7 cellular contexts compared by ENCODE assay signal in the genomic region with DNA sequence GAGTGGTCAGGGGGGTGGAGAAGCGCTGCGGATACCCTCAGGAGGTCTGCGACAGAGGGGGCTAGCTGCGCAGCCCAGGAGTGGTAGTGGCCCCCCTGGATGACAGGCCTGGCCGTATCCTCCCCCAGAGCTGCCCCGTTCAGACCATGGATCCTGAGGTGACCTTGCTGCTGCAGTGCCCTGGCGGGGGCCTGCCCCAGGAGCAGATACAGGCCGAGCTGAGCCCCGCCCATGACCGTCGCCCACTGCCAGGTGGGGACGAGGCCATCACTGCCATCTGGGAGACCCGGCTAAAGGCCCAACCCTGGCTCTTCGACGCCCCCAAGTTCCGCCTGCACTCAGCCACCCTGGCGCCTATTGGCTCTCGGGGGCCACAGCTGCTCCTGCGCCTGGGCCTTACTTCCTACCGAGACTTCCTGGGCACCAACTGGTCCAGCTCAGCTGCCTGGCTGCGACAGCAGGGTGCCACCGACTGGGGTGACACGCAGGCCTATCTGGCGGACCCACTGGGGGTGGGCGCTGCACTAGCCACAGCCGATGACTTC. TPM values are rescaled to one million over a fixed set of nuclear protein-coding genes. Genes with fewer than 3 reads are reported as not detected.
DNase-seq lines count a peak whose midpoint lies in the region; ATAC-seq and TF ChIP-seq lines count a peak whose summit lies in the region.

No MANE protein-coding gene starts in this region.

- TF ChIP-seq CTCF in IMR-90 (conservative IDR thresholded peaks at IDR 0.05; ENCODE audit: low read depth, low read length) (no peak), astrocyte of the cerebellum (IDR thresholded peaks at IDR 0.05; ENCODE audit: low read depth, low read length, missing control alignments) (no peak)

- in situ Hi-C loops in IMR-90 (cut with MboI; ENCODE audit: low sequenced_read_pairs): no loop called here
- in situ Hi-C loops in astrocyte of the cerebellum (cut with HindIII; ENCODE audit: low sequenced_read_pairs): no loop called here

- H3K18ac ChIP-seq in IMR-90 (ENCODE audit: low read depth, low read length): no peak overlapping the region; the same call in 1 of the 2 replicates

- H3K79me1 ChIP-seq in IMR-90 (ENCODE audit: low read depth in 1 of 2, low read length in 2 of 2): peaks cover 26 to 67% of the 10 kb centered on the region in 2 experiments

- peak overlapping the region; percentile 90 for H3K14ac ChIP-seq in IMR-90 (replicated peaks; ENCODE audit: low read depth, low read length)

- H3K9me1 ChIP-seq in IMR-90 (ENCODE audit: insufficient read depth, low read length): peaks cover 19% of the 10 kb centered on the region

- TF ChIP-seq POLR2A in IMR-90 (IDR thresholded peaks at IDR 0.05; ENCODE audit: low read depth, low read length): no peak

- H2BK15ac ChIP-seq in IMR-90 (ENCODE audit: low read depth, low read length): no peak overlapping the region

- H3K4me2 ChIP-seq in IMR-90 (ENCODE audit: low read depth, low read length): peak overlapping the region; percentile 94

- peak overlapping the region; percentile 94 for H4K91ac ChIP-seq in IMR-90 (ENCODE audit: insufficient read depth, low read depth, low read length)

- H3K27ac ChIP-seq in IMR-90 (ENCODE audit: insufficient read depth, low read length) (peak overlapping the region; percentile 54), SK-N-MC (no peak overlapping the region)

- H3K9ac ChIP-seq in IMR-90 (ENCODE audit: low read depth, low read length) (peak overlapping the region; percentile 62), SK-N-MC (ENCODE audit: insufficient read length) (peak overlapping the region; percentile 88)

- no peak for TF ChIP-seq RAD21 in IMR-90 (IDR thresholded peaks at IDR 0.05; ENCODE audit: low read length)

- 0% methylated on average over 5 of the region's 26 CpGs; no CpG with 5 or more reads in 1 of the 2 experiments for WGBS in IMR-90 (ENCODE audit: extremely low coverage in 2 of 2, insufficient read length in 1 of 2), 2 experiments

- peak overlapping the region; percentile 19; the same call in 1 of the 2 replicates for H2BK120ac ChIP-seq in IMR-90 (ENCODE audit: low read depth, low read length)

- peak overlapping the region; percentile 99 for H2AK9ac ChIP-seq in IMR-90 (replicated peaks; ENCODE audit: low read depth, low read length, poor library complexity)

- POLR2A ChIA-PET in IMR-90 (lab: Charles Lee; ENCODE audit: unreplicated experiment): interaction anchor here (0.5 kb wide), 1 partner anchor 74 kb away, joined by 3 read pairs; no protein-coding TSS in a partner anchor

- H4K8ac ChIP-seq in IMR-90 (ENCODE audit: low read depth in 2 of 2, low read length in 2 of 2): peak overlapping the region; percentile 86 to 97

- H3K4me1 ChIP-seq in IMR-90 (ENCODE audit: control insufficient read depth, insufficient read depth, low read length): peaks cover 20% of the 10 kb centered on the region

- peak overlapping the region; percentile 58 for H4K5ac ChIP-seq in IMR-90 (ENCODE audit: low read depth, low read length)

- no peak overlapping the region for H2BK20ac ChIP-seq in IMR-90 (ENCODE audit: low read depth, low read length)

- ATAC-seq in GM18498 (IDR thresholded peaks at IDR 0.05; ENCODE audit: unreplicated experiment): peak; percentile 23
- ATAC-seq in IMR-90 (ENCODE audit: low read depth): peak; percentile 19

- CTCF ChIA-PET in IMR-90 (lab: Yijun Ruan, JAX): interaction anchor here (0.6 to 0.9 kb wide), 2 partner anchors 35 to 74 kb away, joined by 3 read pairs; no protein-coding TSS in a partner anchor

- peak overlapping the region; percentile 99 for H2AFZ ChIP-seq in IMR-90 (replicated peaks; ENCODE audit: low read length, poor library complexity)

- H2BK5ac ChIP-seq in IMR-90 (ENCODE audit: low read depth, low read length, poor library complexity, severe bottlenecking): peak overlapping the region; percentile 62

- intact Hi-C loops in IMR-90 (cut with micrococcal nuclease): no loop called here

- peak overlapping the region; percentile 92 for H3K4ac ChIP-seq in IMR-90 (ENCODE audit: low read depth, low read length)

- H3K9me3 ChIP-seq in IMR-90 (ENCODE audit: control insufficient read depth, insufficient read depth, low read length): no peaks in the 10 kb centered on the region
- no peaks in the 10 kb centered on the region for H3K9me3 ChIP-seq in SK-N-MC (ENCODE audit: low read depth, low read length)
- peaks cover 5% of the 10 kb centered on the region for H3K9me3 ChIP-seq in iPS-18c (ENCODE audit: control insufficient read depth, insufficient read depth, low read length)

- H2AK5ac ChIP-seq in IMR-90 (ENCODE audit: low read depth, low read length): peak overlapping the region; percentile 94

- dilution Hi-C loops in IMR-90 (cut with HindIII; ENCODE audit: low sequenced_read_pairs, unreplicated experiment): no loop called here

- no peaks in the 10 kb centered on the region for H3K27me3 ChIP-seq in IMR-90 (ENCODE audit: control insufficient read depth, insufficient read depth, low read length)

- BruUV-seq in IMR-90 (replicated peaks; lab: Mats Ljungman, UMichigan): TSS peak; percentile 56

- peak overlapping the region; percentile 73 for H3K56ac ChIP-seq in IMR-90 (ENCODE audit: extremely low read depth, insufficient read depth, low read length)

- peak overlapping the region; percentile 68 for H3K23ac ChIP-seq in IMR-90 (ENCODE audit: low read depth, low read length)

- peak overlapping the region; percentile 95 for H3K4me3 ChIP-seq in IMR-90 (ENCODE audit: insufficient read depth, low read depth, low read length)
- peak overlapping the region; percentile 99 for H3K4me3 ChIP-seq in SK-N-MC
- peak overlapping the region; percentile 61 for H3K4me3 ChIP-seq in astrocyte of the cerebellum (ENCODE audit: low read depth, low read length)
- peak overlapping the region; percentile 93 for H3K4me3 ChIP-seq in iPS-18c (ENCODE audit: insufficient read depth, low read depth, low read length)

- H3K36me3 ChIP-seq in IMR-90 (ENCODE audit: control insufficient read depth, insufficient read depth, low read length) (peaks cover 5% of the 10 kb centered on the region), SK-N-MC (ENCODE audit: insufficient read depth, low read length) (no peaks in the 10 kb centered on the region)

- no peaks in the 10 kb centered on the region; the same call in 1 of the 2 replicates for H4K20me1 ChIP-seq in IMR-90 (ENCODE audit: insufficient read depth, low read length)

- no peak for DNase-seq in IMR-90
- no peak for DNase-seq in SK-N-MC (ENCODE audit: low read depth, low spot score)
- no peak for DNase-seq in astrocyte of the cerebellum (ENCODE audit: low read depth)
- peak; percentile 51 for DNase-seq in stimulated activated CD4-positive, alpha-beta T cell treated with anti-CD3 and anti-CD28 coated beads, Interleukin-4, amount 100 ng/mL, for 1 hour
- DNase-seq in GM19240 (ENCODE audit: insufficient read length, low spot score): no peak

TF ChIP-seq in IMR-90, 13 proteins besides CTCF, POLR2A, EP300 and RAD21 (continues in another document):
- TF ChIP-seq SMC3 (IDR thresholded peaks at IDR 0.05; ENCODE audit: low read depth, low read length): no peak
- no peak for TF ChIP-seq FOS (IDR thresholded peaks at IDR 0.05; ENCODE audit: low read depth, low read length)
- TF ChIP-seq, protein P1, sequence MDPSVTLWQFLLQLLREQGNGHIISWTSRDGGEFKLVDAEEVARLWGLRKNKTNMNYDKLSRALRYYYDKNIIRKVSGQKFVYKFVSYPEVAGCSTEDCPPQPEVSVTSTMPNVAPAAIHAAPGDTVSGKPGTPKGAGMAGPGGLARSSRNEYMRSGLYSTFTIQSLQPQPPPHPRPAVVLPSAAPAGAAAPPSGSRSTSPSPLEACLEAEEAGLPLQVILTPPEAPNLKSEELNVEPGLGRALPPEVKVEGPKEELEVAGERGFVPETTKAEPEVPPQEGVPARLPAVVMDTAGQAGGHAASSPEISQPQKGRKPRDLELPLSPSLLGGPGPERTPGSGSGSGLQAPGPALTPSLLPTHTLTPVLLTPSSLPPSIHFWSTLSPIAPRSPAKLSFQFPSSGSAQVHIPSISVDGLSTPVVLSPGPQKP (IDR thresholded peaks at IDR 0.05; ENCODE audit: borderline replicate concordance, low read depth, low read length): no peak
- TF ChIP-seq RCOR1 (IDR thresholded peaks at IDR 0.05; ENCODE audit: insufficient replicate concordance, low read length): no peak
- no peak for TF ChIP-seq MAFK (IDR thresholded peaks at IDR 0.05; ENCODE audit: low read depth, low read length)
- no peak for TF ChIP-seq CEBPB (IDR thresholded peaks at IDR 0.05; ENCODE audit: low read depth, low read length)
- TF ChIP-seq MXI1 (IDR thresholded peaks at IDR 0.05; ENCODE audit: borderline replicate concordance, low read depth, low read length): no peak
- TF ChIP-seq CHD1 (IDR thresholded peaks at IDR 0.05; ENCODE audit: low read depth, low read length): no peak
- no peak for TF ChIP-seq MAZ (IDR thresholded peaks at IDR 0.05; ENCODE audit: borderline replicate concordance, low read depth, low read length)
- no peak for TF ChIP-seq NFE2L2 (IDR thresholded peaks at IDR 0.05; ENCODE audit: low read depth, low read length)
- no peak for TF ChIP-seq RFX5 (IDR thresholded peaks at IDR 0.05; ENCODE audit: low read depth, low read length)

RNA-seq across cellular contexts. Expression of a gene that starts 0.5 kb away (rescaled TPM):
- total RNA-seq in IMR-90 (2012; rRNA removed): 21.3 and 24.4 TPM in 2 replicates
- 44.6 and 55.3 TPM in 2 replicates for polyA plus RNA-seq in IMR-90 (2012; rRNA removed)
- 70.5 and 80.0 TPM in 2 replicates for polyA plus RNA-seq in IMR-90 (2012; cell fraction: cytosol; rRNA removed)
- polyA plus RNA-seq in IMR-90 (2012; cell fraction: nucleus; rRNA removed; ENCODE audit: low replicate concordance): 64.5 and 161 TPM in 2 replicates

RNA-seq across cellular contexts. Expression of a gene that starts 0.6 kb away (rescaled TPM):
- total RNA-seq in IMR-90 (2012; rRNA removed): 43.0 and 81.9 TPM in 2 replicates
- polyA plus RNA-seq in IMR-90 (2012; rRNA removed): 63.2 and 64.2 TPM in 2 replicates
- polyA plus RNA-seq in IMR-90 (2012; cell fraction: cytosol; rRNA removed): 47.6 and 95.6 TPM in 2 replicates
- polyA plus RNA-seq in IMR-90 (2012; cell fraction: nucleus; rRNA removed; ENCODE audit: low replicate concordance): 119 and 279 TPM in 2 replicates

RNA-seq across cellular contexts. Expression of a gene that starts 3.8 kb away (rescaled TPM):
- total RNA-seq in IMR-90 (2012; rRNA removed): 2.2 and 3.9 TPM in 2 replicates
- polyA plus RNA-seq in IMR-90 (2012; rRNA removed): 22.8 and 30.3 TPM in 2 replicates
- 10.8 and 31.8 TPM in 2 replicates for polyA plus RNA-seq in IMR-90 (2012; cell fraction: cytosol; rRNA removed)
- 39.6 and 66.8 TPM in 2 replicates for polyA plus RNA-seq in IMR-90 (2012; cell fraction: nucleus; rRNA removed; ENCODE audit: low replicate concordance)

RNA-seq across cellular contexts. Expression of a gene that starts 7.8 kb away (rescaled TPM):
- 3.0 and 3.9 TPM in 2 replicates for total RNA-seq in IMR-90 (2012; rRNA removed)
- 23.9 and 25.1 TPM in 2 replicates for polyA plus RNA-seq in IMR-90 (2012; rRNA removed)
- 29.6 and 45.2 TPM in 2 replicates for polyA plus RNA-seq in IMR-90 (2012; cell fraction: cytosol; rRNA removed)
- 24.3 and 30.6 TPM in 2 replicates for polyA plus RNA-seq in IMR-90 (2012; cell fraction: nucleus; rRNA removed; ENCODE audit: low replicate concordance)

RNA-seq across cellular contexts. Expression of a gene that starts 14.3 kb away (rescaled TPM):
- total RNA-seq in IMR-90 (2012; rRNA removed): 36.2 and 62.5 TPM in 2 replicates
- 68.6 and 76.4 TPM in 2 replicates for polyA plus RNA-seq in IMR-90 (2012; rRNA removed)
- polyA plus RNA-seq in IMR-90 (2012; cell fraction: cytosol; rRNA removed): 114 and 135 TPM in 2 replicates
- 46.8 and 53.6 TPM in 2 replicates for polyA plus RNA-seq in IMR-90 (2012; cell fraction: nucleus; rRNA removed; ENCODE audit: low replicate concordance)
